In the genomic region with DNA sequence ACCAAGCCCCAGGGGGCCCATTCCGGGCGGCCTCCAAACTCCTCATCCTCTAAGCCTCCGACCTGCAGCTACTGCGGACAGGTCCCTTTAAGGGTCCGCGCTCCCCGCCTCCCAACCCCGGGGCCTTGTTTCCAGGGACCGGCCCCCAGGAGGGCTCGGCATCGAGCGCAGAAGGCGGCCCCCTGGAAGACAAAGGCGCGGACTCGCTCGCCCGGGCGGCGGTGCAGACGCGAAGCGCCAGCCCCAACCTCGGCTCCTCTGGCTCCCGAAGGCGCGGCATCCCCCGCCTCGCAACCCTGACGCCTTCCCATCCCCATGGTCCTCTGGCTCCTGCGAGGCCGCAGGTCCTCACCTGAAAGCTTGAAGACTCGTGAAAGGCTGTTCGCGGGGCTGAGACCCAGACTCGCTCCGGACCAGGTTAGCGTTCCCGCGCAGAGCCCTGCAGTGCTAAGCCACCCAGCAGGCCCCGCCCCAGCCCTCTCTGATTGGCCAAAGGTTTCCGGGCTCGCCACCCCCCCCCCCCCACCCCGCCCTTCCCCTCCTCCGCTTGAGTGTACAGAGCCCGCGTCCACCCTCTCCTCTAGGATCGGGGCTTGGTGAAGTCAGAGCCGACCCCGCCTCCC, we compare ENCODE assay signal across 8 cellular contexts. TPM values are rescaled to one million over a fixed set of nuclear protein-coding genes. Genes with fewer than 3 reads are reported as not detected.
DNase-seq lines count a peak whose midpoint lies in the region; ATAC-seq and TF ChIP-seq lines count a peak whose summit lies in the region.

A gene (minus strand): TSS at position 426 of the 623 bp plus-strand sequence.

- H3K4me1 ChIP-seq in suprapubic skin = peaks cover 7% of the 10 kb centered on the region

- peak; percentile 96 for ATAC-seq in GM19463 (IDR thresholded peaks at IDR 0.05; ENCODE audit: unreplicated experiment)

- H3K4me3 Mint-ChIP-seq in IgD-negative memory B cell = peak within 1 kb of the TSS in 3 of 4 donors; percentile 72 to 81 (median 80)
- peak within 1 kb of the TSS; percentile 84 for H3K4me3 Mint-ChIP-seq in activated naive CD8-positive, alpha-beta T cell
- peak within 1 kb of the TSS; percentile 82 for H3K4me3 Mint-ChIP-seq in osteocyte (ENCODE audit: unreplicated experiment)

- no peaks in the 10 kb centered on the region for H3K36me3 ChIP-seq in suprapubic skin

- no peak for TF ChIP-seq EP300 in suprapubic skin (IDR thresholded peaks at IDR 0.05)

- no peak within 1 kb of the TSS for H3K27ac ChIP-seq in suprapubic skin

- no peaks in the 10 kb centered on the region for H3K36me3 Mint-ChIP-seq in IgD-negative memory B cell
- no peaks in the 10 kb centered on the region for H3K36me3 Mint-ChIP-seq in activated naive CD8-positive, alpha-beta T cell
- H3K36me3 Mint-ChIP-seq in osteocyte (ENCODE audit: unreplicated experiment) = no peaks in the 10 kb centered on the region

- H3K27ac Mint-ChIP-seq in IgD-negative memory B cell (no peak within 1 kb of the TSS), osteocyte (ENCODE audit: unreplicated experiment) (peak within 1 kb of the TSS; percentile 67)
- H3K27ac Mint-ChIP-seq in activated naive CD8-positive, alpha-beta T cell = no peak within 1 kb of the TSS

- no peaks in the 10 kb centered on the region for H3K9me3 ChIP-seq in suprapubic skin

- peak within 1 kb of the TSS; percentile 46 for H3K4me3 ChIP-seq in suprapubic skin

- TF ChIP-seq CTCF in osteocyte (IDR thresholded peaks at IDR 0.05) (no peak), suprapubic skin (IDR thresholded peaks at IDR 0.05) (no peak)

- H3K9me3 Mint-ChIP-seq in IgD-negative memory B cell (no peaks in the 10 kb centered on the region), osteocyte (ENCODE audit: unreplicated experiment) (peaks cover 5% of the 10 kb centered on the region)
- H3K9me3 Mint-ChIP-seq in activated naive CD8-positive, alpha-beta T cell (ENCODE audit: low read depth) = no peaks in the 10 kb centered on the region

- 47% methylated on average over 23 of the region's 50 CpGs for WGBS in suprapubic skin

- no peaks in the 10 kb centered on the region for H3K27me3 ChIP-seq in suprapubic skin

- H3K4me1 Mint-ChIP-seq in IgD-negative memory B cell (no peaks in the 10 kb centered on the region), osteocyte (ENCODE audit: unreplicated experiment) (no peaks in the 10 kb centered on the region)
- H3K4me1 Mint-ChIP-seq in activated naive CD8-positive, alpha-beta T cell (ENCODE audit: low read depth) = peaks cover 6% of the 10 kb centered on the region

- peak; percentile 83 for DNase-seq in AG08396 (ENCODE audit: low spot score)
- DNase-seq in SK-MEL-5 (ENCODE audit: low read depth, low spot score) = peak; percentile 53
- DNase-seq in glomerular visceral epithelial cell (ENCODE audit: extremely low spot score) = peak; percentile 49
- DNase-seq in osteocyte (ENCODE audit: extremely low spot score, unreplicated experiment) = no peak
- peak; percentile 72 for DNase-seq in suprapubic skin (ENCODE audit: low spot score in 2 of 2)

- H3K27me3 Mint-ChIP-seq in IgD-negative memory B cell (peaks cover 13% of the 10 kb centered on the region), osteocyte (ENCODE audit: unreplicated experiment) (peaks cover 3% of the 10 kb centered on the region)
- H3K27me3 Mint-ChIP-seq in activated naive CD8-positive, alpha-beta T cell = peaks cover 25% of the 10 kb centered on the region

- TF ChIP-seq POLR2A in suprapubic skin (IDR thresholded peaks at IDR 0.05) = no peak

- in situ Hi-C loops in SK-MEL-5 (cut with HindIII; ENCODE audit: low pct_unique_long_range_greater_than_20kb, low sequenced_read_pairs) = no loop called here

RNA-seq across cellular contexts. Expression of the gene that starts here (rescaled TPM):
- polyA plus RNA-seq in IgD-negative memory B cell = not detected
- total RNA-seq in SK-MEL-5 (2014; rRNA removed; shearing (Covaris generic)) = 4.2 and 6.0 TPM in 2 replicates
- 5.2 and 5.6 TPM in 2 replicates for polyA plus RNA-seq in SK-MEL-5 (2015; cell fraction: cytosol; rRNA removed)
- polyA plus RNA-seq in SK-MEL-5 (2015; cell fraction: nucleus; rRNA removed) = not detected in 2 replicates
- total RNA-seq in osteocyte = 5.9 and 6.6 TPM in 2 replicates
- 1 to 10 TPM in 1 of 4 donors, not detected in 3; 2.4 TPM for total RNA-seq in suprapubic skin
